ENCODE assay signal across 8 cellular contexts in the genomic region with DNA sequence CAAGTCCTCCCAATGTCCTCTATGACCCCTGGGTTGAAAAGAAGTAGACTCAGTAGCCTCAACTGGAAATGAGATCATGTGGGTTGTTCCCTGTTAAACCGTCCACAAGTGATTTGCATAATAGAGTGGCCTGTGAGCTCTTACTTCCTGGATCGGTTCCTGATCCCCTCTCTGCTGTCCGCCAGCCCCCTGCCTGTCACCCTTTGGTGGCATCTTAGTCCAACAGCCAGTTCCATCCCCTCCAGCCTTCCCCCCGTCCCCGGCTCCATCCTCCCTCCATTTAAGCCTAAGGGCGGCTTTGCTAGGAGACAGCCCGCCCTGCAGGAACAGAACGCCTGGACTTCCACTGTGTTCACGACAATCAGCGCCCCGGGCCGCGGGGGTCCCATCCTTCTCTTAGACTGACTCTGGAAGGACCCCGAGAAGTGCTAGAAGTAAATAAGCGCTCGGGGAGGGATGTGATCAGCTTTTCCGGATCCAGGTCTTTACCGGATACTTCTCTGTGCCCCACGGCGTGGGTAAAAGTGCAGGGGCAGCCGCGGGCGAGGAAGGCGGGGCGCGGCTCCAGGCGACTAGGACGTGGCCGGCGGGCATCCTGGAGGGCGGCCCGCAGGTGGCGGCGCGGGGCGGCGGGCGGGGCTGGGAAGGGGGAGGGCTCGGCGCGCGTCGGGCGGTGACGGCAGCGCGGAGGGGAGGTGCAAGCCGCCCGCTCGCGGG. TPM values are rescaled to one million over a fixed set of nuclear protein-coding genes. Genes with fewer than 3 reads are reported as not detected.
DNase-seq lines count a peak whose midpoint lies in the region; ATAC-seq and TF ChIP-seq lines count a peak whose summit lies in the region.

No MANE protein-coding gene starts in this region.

- peak overlapping the region; percentile 92 for H4K91ac ChIP-seq in trophoblast cell (ENCODE audit: low read depth, low read length)

- peak overlapping the region; percentile 97 for H2BK120ac ChIP-seq in trophoblast cell (ENCODE audit: insufficient read depth, low read length, poor library complexity)

- peak; percentile 79 for TF ChIP-seq POLR2A in transverse colon (IDR thresholded peaks at IDR 0.05)

- peak overlapping the region; percentile 83 for H3K4me3 Mint-ChIP-seq in activated naive CD8-positive, alpha-beta T cell treated with anti-CD3 and anti-CD28 coated beads for 36 hours

- H3K9me2 ChIP-seq in SK-N-SH, result no peaks in the 10 kb centered on the region

- H3K79me1 ChIP-seq in trophoblast cell (ENCODE audit: low read length), result peaks cover 14% of the 10 kb centered on the region

- H3K4me1 Mint-ChIP-seq in activated naive CD8-positive, alpha-beta T cell treated with anti-CD3 and anti-CD28 coated beads for 36 hours, result peaks cover 42% of the 10 kb centered on the region

- peaks cover 15% of the 10 kb centered on the region for H3K36me3 Mint-ChIP-seq in activated naive CD8-positive, alpha-beta T cell treated with anti-CD3 and anti-CD28 coated beads for 36 hours

- no peak for TF ChIP-seq EP300 in SK-N-SH (IDR thresholded peaks at IDR 0.05; ENCODE audit: borderline replicate concordance in 1 of 2, low read depth in 1 of 2, low read length in 1 of 2)
- no peak for TF ChIP-seq EP300 in transverse colon (IDR thresholded peaks at IDR 0.05; ENCODE audit: low read depth)

- no peaks in the 10 kb centered on the region for H3K9me3 Mint-ChIP-seq in activated naive CD8-positive, alpha-beta T cell treated with anti-CD3 and anti-CD28 coated beads for 36 hours

- H3F3A ChIP-seq in SK-N-SH (replicated peaks; ENCODE audit: insufficient read depth), result peaks cover 15% of the 10 kb centered on the region

- no peak; the same call in 1 of the 2 replicates for TF ChIP-seq CTCF in SK-N-SH (IDR thresholded peaks at IDR 0.05)
- TF ChIP-seq CTCF in cardiac muscle cell (IDR thresholded peaks at IDR 0.05; ENCODE audit: low read depth, low read length), result no peak
- TF ChIP-seq CTCF in transverse colon (IDR thresholded peaks at IDR 0.05), result no peak

- peak overlapping the region; percentile 50 for H2BK5ac ChIP-seq in trophoblast cell (ENCODE audit: low read depth, low read length, poor library complexity)

- H3K4me3 ChIP-seq in SK-N-SH (ENCODE audit: low read depth in 2 of 2, low read length in 1 of 2) (peak overlapping the region; percentile 71 to 77), cardiac muscle cell (peak overlapping the region; percentile 81), trophoblast cell (ENCODE audit: low read depth, low read length) (peak overlapping the region; percentile 98), transverse colon (peak overlapping the region; percentile 41 to 99 (median 85))

- H3K9me3 ChIP-seq in SK-N-SH, result no peaks in the 10 kb centered on the region
- H3K9me3 ChIP-seq in cardiac muscle cell (ENCODE audit: low read depth), result no peaks in the 10 kb centered on the region
- peaks cover 2% of the 10 kb centered on the region for H3K9me3 ChIP-seq in trophoblast cell (ENCODE audit: insufficient read depth, low read depth, low read length)
- no peaks in the 10 kb centered on the region for H3K9me3 ChIP-seq in transverse colon

- H3K79me2 ChIP-seq in SK-N-SH (ENCODE audit: insufficient read depth), result peaks cover 41% of the 10 kb centered on the region
- peaks cover 22% of the 10 kb centered on the region for H3K79me2 ChIP-seq in trophoblast cell (ENCODE audit: control insufficient read depth, insufficient read depth, low read length, poor library complexity)

- H4K20me1 ChIP-seq in SK-N-SH (ENCODE audit: insufficient read depth), result no peaks in the 10 kb centered on the region

- H3K18ac ChIP-seq in trophoblast cell (ENCODE audit: low read length), result peak overlapping the region; percentile 95

- H3K27ac ChIP-seq in SK-N-SH (ENCODE audit: low read depth in 2 of 2, low read length in 1 of 2), result peak overlapping the region in 1 of 2 experiments; percentile 13; a peak in 1 of 4 replicates
- no peak overlapping the region for H3K27ac ChIP-seq in cardiac muscle cell
- H3K27ac ChIP-seq in trophoblast cell (ENCODE audit: low read depth, low read length), result peak overlapping the region; percentile 48
- peak overlapping the region; percentile 88 to 97 (median 94) for H3K27ac ChIP-seq in transverse colon

- no peaks in the 10 kb centered on the region for H3K27me3 Mint-ChIP-seq in activated naive CD8-positive, alpha-beta T cell treated with anti-CD3 and anti-CD28 coated beads for 36 hours

- peak overlapping the region; percentile 89 for H3K14ac ChIP-seq in trophoblast cell (ENCODE audit: low read length)

- H3K27me3 ChIP-seq in SK-N-SH (ENCODE audit: insufficient read depth) (no peaks in the 10 kb centered on the region), cardiac muscle cell (no peaks in the 10 kb centered on the region), trophoblast cell (ENCODE audit: insufficient read depth, low read length) (no peaks in the 10 kb centered on the region), transverse colon (no peaks in the 10 kb centered on the region)

- H3K4me2 ChIP-seq in SK-N-SH (peak overlapping the region; percentile 94), trophoblast cell (ENCODE audit: low read length) (peak overlapping the region; percentile 86)

- DNase-seq in DMS153 (lab: John Stamatoyannopoulos, UW) (peak; percentile 15), SK-N-SH (peak; percentile 96), cardiac muscle cell (ENCODE audit: low read depth in 1 of 2, low spot score in 1 of 2) (peak; percentile 70 to 75), trophoblast cell (peak; percentile 75 to 88), transverse colon (peak; percentile 86)
- peak; percentile 79 for DNase-seq in activated naive CD8-positive, alpha-beta T cell treated with anti-CD3 and anti-CD28 coated beads for 36 hours

- peak overlapping the region; percentile 65 for H3K9ac ChIP-seq in SK-N-SH
- H3K9ac ChIP-seq in trophoblast cell (ENCODE audit: low read length), result no peak overlapping the region

- H3K4ac ChIP-seq in trophoblast cell (ENCODE audit: low read depth, low read length), result peak overlapping the region; percentile 24

- H3K27ac Mint-ChIP-seq in activated naive CD8-positive, alpha-beta T cell treated with anti-CD3 and anti-CD28 coated beads for 36 hours, result peak overlapping the region; percentile 88

- H2AFZ ChIP-seq in SK-N-SH (ENCODE audit: low read depth) (peak overlapping the region; percentile 98), trophoblast cell (ENCODE audit: insufficient read depth, low read length, poor library complexity) (peak overlapping the region; percentile 97)

- intact Hi-C loops in transverse colon (cut with DNase I; ENCODE audit: low total_unique reads), result loop anchor here (5.0 kb wide), 1 partner anchor 79 kb away; a partner anchor contains a TSS

- ATAC-seq in GM19467 (IDR thresholded peaks at IDR 0.05; ENCODE audit: unreplicated experiment) (peak; percentile 69), HG03575 (IDR thresholded peaks at IDR 0.05; ENCODE audit: extremely low read depth, insufficient number of reproducible peaks, low FRiP score, unreplicated experiment) (peak; percentile 73)

- H3K4me1 ChIP-seq in SK-N-SH (ENCODE audit: control insufficient read depth in 1 of 2, insufficient read depth in 2 of 2, low read depth in 1 of 2, low read length in 1 of 2) (peaks cover 5 to 11% of the 10 kb centered on the region in 2 experiments; a peak in 2 of 4 replicates), cardiac muscle cell (ENCODE audit: low read depth) (no peaks in the 10 kb centered on the region), trophoblast cell (ENCODE audit: control insufficient read depth in 1 of 2, insufficient read depth in 2 of 2, low read length in 2 of 2) (peaks cover 9 to 11% of the 10 kb centered on the region in 2 experiments), transverse colon (peaks cover 5 to 34% (median 27%) of the 10 kb centered on the region in 4 donors)

- WGBS in SK-N-SH (ENCODE audit: low lambda C conversion rate), result 7% methylated on average over 15 of the region's 51 CpGs
- WGBS in trophoblast cell (ENCODE audit: extremely low coverage, insufficient coverage, insufficient read length), result no CpG with 5 or more reads among the region's 51 CpGs
- 4% methylated on average over 21 of the region's 51 CpGs; no CpG with 5 or more reads in 1 of the 2 donors for WGBS in transverse colon (ENCODE audit: low coverage in 1 of 2), 2 donors

- H3K36me3 ChIP-seq in SK-N-SH (replicated peaks in 1 of 2; ENCODE audit: control insufficient read depth in 1 of 2, insufficient read depth in 2 of 2, low read length in 1 of 2), result no peaks in the 10 kb centered on the region
- no peaks in the 10 kb centered on the region for H3K36me3 ChIP-seq in cardiac muscle cell
- no peaks in the 10 kb centered on the region for H3K36me3 ChIP-seq in trophoblast cell (ENCODE audit: control insufficient read depth in 1 of 2, insufficient read depth in 2 of 2, low read length in 2 of 2)
- no peaks in the 10 kb centered on the region for H3K36me3 ChIP-seq in transverse colon

- no peak overlapping the region for H3K23ac ChIP-seq in trophoblast cell (ENCODE audit: low read length)

- POLR2A ChIA-PET in SK-N-SH (lab: Yijun Ruan, JAX), result interaction anchor here (0.6 kb wide), 1 partner anchor 23 kb away, joined by 3 read pairs; no protein-coding TSS in a partner anchor

- peak overlapping the region; percentile 93 for H2BK12ac ChIP-seq in trophoblast cell (ENCODE audit: low read length)

- CTCF ChIA-PET in SK-N-SH (lab: Yijun Ruan, JAX), result interaction anchor here (0.8 to 1.7 kb wide), 3 partner anchors 15 to 87 kb away, joined by 3 to 10 read pairs (median 3); no protein-coding TSS in a partner anchor

- no peak for TF ChIP-seq RAD21 in SK-N-SH (IDR thresholded peaks at IDR 0.05; ENCODE audit: low read length)

- peak overlapping the region; percentile 99 for H4K12ac ChIP-seq in trophoblast cell (ENCODE audit: low read depth, low read length)

- H4K8ac ChIP-seq in trophoblast cell (ENCODE audit: low read depth, low read length), result peak overlapping the region; percentile 96

- in situ Hi-C loops in transverse colon (cut with MboI; ENCODE audit: low pct_ligation_motif_present in 1 of 4, low pct_unique_long_range_greater_than_20kb in 1 of 4, low sequenced_read_pairs in 3 of 4), result no loop called here

- H2AK5ac ChIP-seq in trophoblast cell (ENCODE audit: low read length), result peak overlapping the region; percentile 76

TF ChIP-seq in SK-N-SH, 30 proteins besides CTCF, POLR2A, EP300 and RAD21 (continues in another document):
- TF ChIP-seq TAF1 (IDR thresholded peaks at IDR 0.05; ENCODE audit: borderline replicate concordance, low read depth, low read length) (no peak), RXRA (IDR thresholded peaks at IDR 0.05; ENCODE audit: borderline replicate concordance, low read depth) (no peak), RCOR1 (IDR thresholded peaks at IDR 0.05; ENCODE audit: low read length) (peak; percentile 23; the same call in 1 of the 2 replicates), FOXM1 (IDR thresholded peaks at IDR 0.05; ENCODE audit: low read depth) (no peak)

RNA-seq across cellular contexts. Expression of a gene that starts 51.2 kb away (rescaled TPM):
- 6.2 and 7.8 TPM in 2 replicates for polyA plus RNA-seq in SK-N-SH (2012; rRNA removed)
- polyA plus RNA-seq in SK-N-SH (2012; cell fraction: cytosol; rRNA removed), result 8.2 and 11.4 TPM in 2 replicates
- 8.6 and 12.6 TPM in 2 replicates for polyA plus RNA-seq in SK-N-SH (2012; cell fraction: nucleus; rRNA removed)
- 10 to 100 TPM in 1 of 2 experiments, 1 to 10 TPM in 1; 9.8 to 10.3 TPM for total RNA-seq in activated naive CD8-positive, alpha-beta T cell treated with anti-CD3 and anti-CD28 coated beads for 36 hours
- 1.8 and 6.1 TPM in 2 replicates for total RNA-seq in cardiac muscle cell
- polyA plus RNA-seq in cardiac muscle cell, result 2.7 and 3.7 TPM in 2 replicates
- polyA plus RNA-seq in trophoblast cell (2013), result 2.4 and 2.6 TPM in 2 replicates
- total RNA-seq in transverse colon, result 10 to 100 TPM in 2 of 4 donors, 1 to 10 TPM in 2; 4.1 to 19.2 (median 11.7) TPM

Comparison
In these comparisons a context has a peak if more than half of its experiments do, and no peak if none do; other contexts are left out.
1. DNase-seq: peak in every context shown above with its lines; median percentile 96 in SK-N-SH; 86 in transverse colon; 82 in trophoblast cell; 79 in activated naive CD8-positive, alpha-beta T cell treated with anti-CD3 and anti-CD28 coated beads for 36 hours; 72 in cardiac muscle cell; 15 in DMS153.